Comparison of ENCODE assay signal across 32 cellular contexts in genomic region chr12:5525783-5526367, GRCh38.
"Had no signal": no experiment of that assay in that cellular context is flagged by ENCODE, and none has a peak within 500 bp of the region (broad histone marks: within the 10 kb centered on the region; RNA-seq: fewer than 3 reads in every experiment).

No MANE protein-coding gene starts in this region.

- H3K36me3 ChIP-seq: adrenal gland, cardiac muscle cell, colonic mucosa, gastrocnemius medialis, heart right ventricle had no signal

- ATAC-seq: activated naive CD8-positive, alpha-beta T cell treated with anti-CD3 and anti-CD28 coated beads, Interleukin-2, amount 50 U/mL, for 24 hours; activated T-helper 17 cell treated with anti-CD3 and anti-CD28 coated beads, Interleukin-2, amount 50 U/mL, for 72 hours; body of pancreas; esophagus mucosa; foreskin keratinocyte; gastrocnemius medialis; T-helper 17 cell had no signal

- H3K27ac ChIP-seq: adrenal gland, body of pancreas, cardiac muscle cell, colonic mucosa, foreskin keratinocyte, gastrocnemius medialis, heart right ventricle, hepatocyte had no signal

- H3K9me3 ChIP-seq: adrenal gland, body of pancreas, colonic mucosa, gastrocnemius medialis, heart right ventricle had no signal

- H3K27me3 ChIP-seq: adrenal gland, body of pancreas, cardiac muscle cell, colonic mucosa, gastrocnemius medialis, heart right ventricle, hepatocyte had no signal

- H3K4me1 Mint-ChIP-seq: activated CD4-positive, alpha-beta memory T cell treated with anti-CD3 and anti-CD28 coated beads, Interleukin-2, amount 10 ng/mL, durations not matched to agents 7 days and 5 days; activated naive CD4-positive, alpha-beta T cell treated with anti-CD3 and anti-CD28 coated beads, Interleukin-2, amount 50 U/mL, for 24 hours; activated naive CD8-positive, alpha-beta T cell treated with anti-CD3 and anti-CD28 coated beads for 36 hours; activated naive CD8-positive, alpha-beta T cell treated with anti-CD3 and anti-CD28 coated beads, Interleukin-2, amount 50 U/mL, for 24 hours; activated T-helper 17 cell treated with anti-CD3 and anti-CD28 coated beads, Interleukin-2, amount 50 U/mL, for 72 hours; T-helper 17 cell had no signal

- H3K36me3 Mint-ChIP-seq: activated naive CD4-positive, alpha-beta T cell treated with anti-CD3 and anti-CD28 coated beads, Interleukin-2, amount 50 U/mL, for 24 hours; activated naive CD8-positive, alpha-beta T cell treated with anti-CD3 and anti-CD28 coated beads for 36 hours had no signal

- H3K9me3 Mint-ChIP-seq: activated CD4-positive, alpha-beta memory T cell treated with anti-CD3 and anti-CD28 coated beads, Interleukin-2, amount 10 ng/mL, durations not matched to agents 7 days and 5 days; activated naive CD4-positive, alpha-beta T cell treated with anti-CD3 and anti-CD28 coated beads for 36 hours; activated naive CD4-positive, alpha-beta T cell treated with anti-CD3 and anti-CD28 coated beads, Interleukin-2, amount 50 U/mL, for 24 hours; activated naive CD8-positive, alpha-beta T cell treated with anti-CD3 and anti-CD28 coated beads for 36 hours; activated naive CD8-positive, alpha-beta T cell treated with anti-CD3 and anti-CD28 coated beads, Interleukin-2, amount 50 U/mL, for 24 hours; activated T-cell treated with anti-CD3 and anti-CD28 coated beads, Interleukin-2, amount 50 U/mL, for 24 hours; activated T-helper 17 cell treated with anti-CD3 and anti-CD28 coated beads, Interleukin-2, amount 50 U/mL, for 72 hours; T-helper 2 cell treated with Interferon-gamma antibody and Interleukin-4, amounts not matched to agents 5 μg/mL and 100 μg/mL, for 36 hours had no signal

- DNase-seq: activated CD4-positive, alpha-beta memory T cell treated with anti-CD3 and anti-CD28 coated beads, Interleukin-2, amount 10 ng/mL, durations not matched to agents 7 days and 5 days; activated CD4-positive, alpha-beta T cell treated with anti-CD3 and anti-CD28 coated beads for 48 hours; activated CD4-positive, alpha-beta T cell treated with anti-CD3 and anti-CD28 coated beads, Interleukin-2, amount 50 U/mL, for 4 hours; activated CD4-positive, CD25-positive, alpha-beta regulatory T cell; activated CD4-positive, CD25-positive, alpha-beta regulatory T cell treated with anti-CD3 and anti-CD28 coated beads, Interleukin-2, amount 50 U/mL, for 72 hours; activated effector memory CD4-positive, alpha-beta T cell treated with Interleukin-2 at 50 U/mL for 16 hours; activated gamma-delta T cell treated with Interleukin-2 at 50 U/mL for 16 hours; activated naive CD4-positive, alpha-beta T cell treated with anti-CD3 and anti-CD28 coated beads for 36 hours; activated naive CD8-positive, alpha-beta T cell treated with anti-CD3 and anti-CD28 coated beads for 36 hours; activated naive CD8-positive, alpha-beta T cell treated with anti-CD3 and anti-CD28 coated beads, Interleukin-2, amount 50 U/mL, for 24 hours; activated T-cell treated with anti-CD3 and anti-CD28 coated beads, Interleukin-2, amount 50 U/mL, for 24 hours; adrenal gland; amygdala; aorta; body of pancreas; central memory CD4-positive, alpha-beta T cell; cerebellar nuclear complex; colonic mucosa; effector CD8-positive, alpha-beta T cell; foreskin keratinocyte; gastrocnemius medialis; glutamatergic neuron; heart right ventricle; T-helper 1 cell; T-helper 17 cell; T1000 had no signal

- H3K27me3 Mint-ChIP-seq: activated CD4-positive, alpha-beta memory T cell treated with anti-CD3 and anti-CD28 coated beads, Interleukin-2, amount 10 ng/mL, durations not matched to agents 7 days and 5 days had no signal

- H2AFZ ChIP-seq: hepatocyte had no signal

- H3K4me1 ChIP-seq: adrenal gland, body of pancreas, colonic mucosa, foreskin keratinocyte, gastrocnemius medialis, heart right ventricle had no signal

- H3K79me2 ChIP-seq: hepatocyte had no signal

- H3K4me3 ChIP-seq: adrenal gland, body of pancreas, cardiac muscle cell, colonic mucosa, gastrocnemius medialis, heart right ventricle, hepatocyte had no signal

- H3K4me2 ChIP-seq: hepatocyte had no signal

- H3K4me3 Mint-ChIP-seq: activated CD4-positive, alpha-beta memory T cell treated with anti-CD3 and anti-CD28 coated beads, Interleukin-2, amount 10 ng/mL, durations not matched to agents 7 days and 5 days; activated naive CD4-positive, alpha-beta T cell treated with anti-CD3 and anti-CD28 coated beads for 36 hours; activated naive CD4-positive, alpha-beta T cell treated with anti-CD3 and anti-CD28 coated beads, Interleukin-2, amount 50 U/mL, for 24 hours; activated naive CD8-positive, alpha-beta T cell treated with anti-CD3 and anti-CD28 coated beads for 36 hours; activated naive CD8-positive, alpha-beta T cell treated with anti-CD3 and anti-CD28 coated beads, Interleukin-2, amount 50 U/mL, for 24 hours; activated T-cell treated with anti-CD3 and anti-CD28 coated beads, Interleukin-2, amount 50 U/mL, for 24 hours; activated T-helper 17 cell treated with anti-CD3 and anti-CD28 coated beads, Interleukin-2, amount 50 U/mL, for 72 hours; T-helper 17 cell; T-helper 2 cell treated with Interferon-gamma antibody and Interleukin-4, amounts not matched to agents 5 μg/mL and 100 μg/mL, for 36 hours had no signal

- H3K27ac Mint-ChIP-seq: activated CD4-positive, alpha-beta memory T cell treated with anti-CD3 and anti-CD28 coated beads, Interleukin-2, amount 10 ng/mL, durations not matched to agents 7 days and 5 days; activated naive CD4-positive, alpha-beta T cell treated with anti-CD3 and anti-CD28 coated beads for 36 hours; activated naive CD4-positive, alpha-beta T cell treated with anti-CD3 and anti-CD28 coated beads, Interleukin-2, amount 50 U/mL, for 24 hours; activated naive CD8-positive, alpha-beta T cell treated with anti-CD3 and anti-CD28 coated beads for 36 hours; activated naive CD8-positive, alpha-beta T cell treated with anti-CD3 and anti-CD28 coated beads, Interleukin-2, amount 50 U/mL, for 24 hours; activated T-cell treated with anti-CD3 and anti-CD28 coated beads, Interleukin-2, amount 50 U/mL, for 24 hours; activated T-helper 17 cell treated with anti-CD3 and anti-CD28 coated beads, Interleukin-2, amount 50 U/mL, for 72 hours; T-helper 17 cell; T-helper 2 cell treated with Interferon-gamma antibody and Interleukin-4, amounts not matched to agents 5 μg/mL and 100 μg/mL, for 36 hours had no signal
